In genomic region chr6:29680904-29681303, GRCh38 we compare ENCODE assay signal across 20 cellular contexts. TPM values are rescaled to one million over a fixed set of nuclear protein-coding genes. Genes with fewer than 3 reads are reported as not detected.
DNase-seq lines count a peak whose midpoint lies in the region; ATAC-seq and TF ChIP-seq lines count a peak whose summit lies in the region.
"Had no signal": no experiment of that assay in that cellular context is flagged by ENCODE, and none has a peak within 500 bp of the region (broad histone marks: within the 10 kb centered on the region; RNA-seq: fewer than 3 reads in every experiment).

Gene ZFP57, minus strand, starts transcription at chr6:29681152. Its CDS starts 4,149 bp downstream, at chr6:29677003.

- no peak for TF ChIP-seq CTCF in adrenal gland (IDR thresholded peaks at IDR 0.05)

- DNase-seq in stimulated activated naive CD8-positive, alpha-beta T cell treated with anti-CD3 and anti-CD28 coated beads, Interleukin-15, amount 100 ng/mL, for 72 hours = no peak
- DNase-seq in stimulated activated naive CD8-positive, alpha-beta T cell treated with anti-CD3 and anti-CD28 coated beads, Interleukin-15, Interleukin-2, amounts not matched to agents 100 U/mL and 50 U/mL, for 24 hours = no peak
- peak; percentile 54 for DNase-seq in activated naive CD8-positive, alpha-beta T cell treated with anti-CD3 and anti-CD28 coated beads, Interleukin-2, amount 10 ng/mL, durations not matched to agents 7 days and 5 days
- no peak for DNase-seq in immature natural killer cell
- no peak for DNase-seq in adrenal gland
- DNase-seq in NCI-H524 (lab: John Stamatoyannopoulos, UW) = no peak
- no peak for DNase-seq in NCI-H146 (lab: John Stamatoyannopoulos, UW)
- DNase-seq: activated CD8-positive, alpha-beta T cell treated with anti-CD3 and anti-CD28 coated beads for 36 hours; activated T-cell treated with anti-CD3 and anti-CD28 coated beads, Interleukin-2, amount 50 U/mL, for 72 hours; DMS79; KG1; left lung; NCI-H1092 treated with DMSO at 0.1 percent for 48 hours; NCI-H2107; NCI-H510A treated with DMSO at 0.1 percent for 48 hours had no signal

- peaks cover 39% of the 10 kb centered on the region for H3K4me1 Mint-ChIP-seq in stimulated activated naive CD8-positive, alpha-beta T cell treated with anti-CD3 and anti-CD28 coated beads, Interleukin-15, amount 100 ng/mL, for 72 hours
- H3K4me1 Mint-ChIP-seq in activated naive CD8-positive, alpha-beta T cell treated with anti-CD3 and anti-CD28 coated beads, Interleukin-2, amount 10 ng/mL, durations not matched to agents 7 days and 5 days = peaks cover 36% of the 10 kb centered on the region
- peaks cover 3 to 18% of the 10 kb centered on the region in 2 donors for H3K4me1 Mint-ChIP-seq in immature natural killer cell

- no peak within 1 kb of the TSS for H3K27ac ChIP-seq in adrenal gland
- H3K27ac ChIP-seq: esophagus muscularis mucosa, left lung, neutrophil had no signal

- peak within 1 kb of the TSS; percentile 55 to 82 for H3K4me3 Mint-ChIP-seq in stimulated activated naive CD8-positive, alpha-beta T cell treated with anti-CD3 and anti-CD28 coated beads, Interleukin-15, amount 100 ng/mL, for 72 hours
- peak within 1 kb of the TSS; percentile 91 for H3K4me3 Mint-ChIP-seq in activated naive CD8-positive, alpha-beta T cell treated with anti-CD3 and anti-CD28 coated beads, Interleukin-2, amount 10 ng/mL, durations not matched to agents 7 days and 5 days
- peak within 1 kb of the TSS in 3 of 5 donors; percentile 83 to 86 (median 85) for H3K4me3 Mint-ChIP-seq in immature natural killer cell
- H3K4me3 Mint-ChIP-seq: activated CD8-positive, alpha-beta T cell treated with anti-CD3 and anti-CD28 coated beads for 36 hours had no signal

- H3K27me3 ChIP-seq in adrenal gland = no peaks in the 10 kb centered on the region

- H3K4me1 ChIP-seq in adrenal gland (replicated peaks in 1 of 2) = no peaks in the 10 kb centered on the region
- H3K4me1 ChIP-seq: left lung had no signal

- H3K27me3 Mint-ChIP-seq in stimulated activated naive CD8-positive, alpha-beta T cell treated with anti-CD3 and anti-CD28 coated beads, Interleukin-15, amount 100 ng/mL, for 72 hours = peaks cover 19% of the 10 kb centered on the region
- H3K27me3 Mint-ChIP-seq in activated naive CD8-positive, alpha-beta T cell treated with anti-CD3 and anti-CD28 coated beads, Interleukin-2, amount 10 ng/mL, durations not matched to agents 7 days and 5 days = no peaks in the 10 kb centered on the region
- H3K27me3 Mint-ChIP-seq in immature natural killer cell (ENCODE audit: low read depth in 3 of 3) = peaks cover 0 to 5% (median 4%) of the 10 kb centered on the region in 3 donors

- intact Hi-C loops in adrenal gland (cut with DNase I) = no loop called here

- POLR2A ChIA-PET in activated naive CD8-positive, alpha-beta T cell treated with anti-CD3 and anti-CD28 coated beads, Interleukin-2, amount 10 ng/mL, durations not matched to agents 7 days and 5 days (lab: Charles Lee) = interaction anchor here (0.7 to 1.7 kb wide), 3 partner anchors 28 to 84 kb away, joined by 3 to 4 read pairs (median 4); no protein-coding TSS in a partner anchor

- no peaks in the 10 kb centered on the region for H3K36me3 ChIP-seq in adrenal gland (replicated peaks in 1 of 2)
- H3K36me3 ChIP-seq: esophagus muscularis mucosa, left lung, neutrophil had no signal

- no peaks in the 10 kb centered on the region for H3K9me3 ChIP-seq in adrenal gland (replicated peaks in 1 of 3)
- H3K9me3 ChIP-seq: esophagus muscularis mucosa, left lung, neutrophil had no signal

- no peak for TF ChIP-seq POLR2A in adrenal gland (IDR thresholded peaks at IDR 0.05)

- no peak within 1 kb of the TSS for H3K4me3 ChIP-seq in adrenal gland
- H3K4me3 ChIP-seq: left lung had no signal

- peaks cover 2% of the 10 kb centered on the region for H3K36me3 Mint-ChIP-seq in activated naive CD8-positive, alpha-beta T cell treated with anti-CD3 and anti-CD28 coated beads, Interleukin-2, amount 10 ng/mL, durations not matched to agents 7 days and 5 days
- H3K36me3 Mint-ChIP-seq in immature natural killer cell = no peaks in the 10 kb centered on the region

- H3K9me3 Mint-ChIP-seq in stimulated activated naive CD8-positive, alpha-beta T cell treated with anti-CD3 and anti-CD28 coated beads, Interleukin-15, amount 100 ng/mL, for 72 hours = no peaks in the 10 kb centered on the region
- H3K9me3 Mint-ChIP-seq in activated naive CD8-positive, alpha-beta T cell treated with anti-CD3 and anti-CD28 coated beads, Interleukin-2, amount 10 ng/mL, durations not matched to agents 7 days and 5 days = no peaks in the 10 kb centered on the region
- H3K9me3 Mint-ChIP-seq in immature natural killer cell = peaks cover 0 to 2% (median 0%) of the 10 kb centered on the region in 6 donors
- H3K9me3 Mint-ChIP-seq: activated CD8-positive, alpha-beta T cell treated with anti-CD3 and anti-CD28 coated beads for 36 hours; activated T-cell treated with anti-CD3 and anti-CD28 coated beads, Interleukin-2, amount 50 U/mL, for 72 hours had no signal

- no peak for ATAC-seq in stimulated activated naive CD8-positive, alpha-beta T cell treated with anti-CD3 and anti-CD28 coated beads, Interleukin-15, amount 100 ng/mL, for 72 hours
- no peak for ATAC-seq in stimulated activated naive CD8-positive, alpha-beta T cell treated with anti-CD3 and anti-CD28 coated beads, Interleukin-15, Interleukin-2, amounts not matched to agents 100 U/mL and 50 U/mL, for 24 hours
- ATAC-seq in activated naive CD8-positive, alpha-beta T cell treated with anti-CD3 and anti-CD28 coated beads, Interleukin-2, amount 10 ng/mL, durations not matched to agents 7 days and 5 days (ENCODE audit: low read depth) = peak; percentile 15
- ATAC-seq in GM21619 (IDR thresholded peaks at IDR 0.05; ENCODE audit: unreplicated experiment) = no peak
- ATAC-seq: activated CD8-positive, alpha-beta T cell treated with anti-CD3 and anti-CD28 coated beads for 36 hours; activated T-cell treated with anti-CD3 and anti-CD28 coated beads, Interleukin-2, amount 50 U/mL, for 72 hours; left lung; Right ventricle myocardium inferior had no signal

- H3K27ac Mint-ChIP-seq in stimulated activated naive CD8-positive, alpha-beta T cell treated with anti-CD3 and anti-CD28 coated beads, Interleukin-15, amount 100 ng/mL, for 72 hours = peak within 1 kb of the TSS; percentile 33 to 34
- H3K27ac Mint-ChIP-seq in activated naive CD8-positive, alpha-beta T cell treated with anti-CD3 and anti-CD28 coated beads, Interleukin-2, amount 10 ng/mL, durations not matched to agents 7 days and 5 days = peak within 1 kb of the TSS; percentile 72
- peak within 1 kb of the TSS in 4 of 6 donors; percentile 40 to 84 (median 62) for H3K27ac Mint-ChIP-seq in immature natural killer cell
- H3K27ac Mint-ChIP-seq: activated CD8-positive, alpha-beta T cell treated with anti-CD3 and anti-CD28 coated beads for 36 hours; activated T-cell treated with anti-CD3 and anti-CD28 coated beads, Interleukin-2, amount 50 U/mL, for 72 hours had no signal

- 27 to 82% (median 60%) methylated on average over 6 to 31 of the region's 31 CpGs for WGBS in adrenal gland, 4 donors

RNA-seq across cellular contexts. Expression of gene ZFP57, which starts in this region (rescaled TPM):
- 10 to 100 TPM; 12.3 to 13.5 TPM for total RNA-seq in activated naive CD8-positive, alpha-beta T cell treated with anti-CD3 and anti-CD28 coated beads, Interleukin-2, amount 10 ng/mL, durations not matched to agents 7 days and 5 days
- polyA plus RNA-seq in immature natural killer cell = 1 to 10 TPM in 2 of 3 donors, not detected in 1; 5.2 to 9.0 TPM
- total RNA-seq in adrenal gland = 1 to 10 TPM in 1 of 8 donors, under 1 TPM in 2, not detected in 5; 0.51 to 1.3 (median 0.96) TPM
- 1 to 10 TPM in 1 of 3 donors, not detected in 2; 1.9 TPM for polyA plus RNA-seq in adrenal gland
- total RNA-seq: activated CD8-positive, alpha-beta T cell treated with anti-CD3 and anti-CD28 coated beads for 36 hours; glomerular endothelial cell; left lung; Right ventricle myocardium inferior had no signal

Comparison
In these comparisons a context has a peak if more than half of its experiments do, and no peak if none do; other contexts are left out.
1. RNA of gene ZFP57 (total RNA-seq): 12.3 to 13.5 TPM in activated naive CD8-positive, alpha-beta T cell treated with anti-CD3 and anti-CD28 coated beads, Interleukin-2, amount 10 ng/mL, durations not matched to agents 7 days and 5 days; 0.51 to 1.3 TPM in adrenal gland; every median in the first group is over 4 times any median in the second.
2. Peak in every context shown above with its lines, with median percentiles within 50 percentile points of each other: H3K27ac Mint-ChIP-seq and H3K4me3 Mint-ChIP-seq.